16 cellular contexts compared by ENCODE assay signal in genomic region chr3:122085666-122086065, GRCh38. TPM values are rescaled to one million over a fixed set of nuclear protein-coding genes. Genes with fewer than 3 reads are reported as not detected.
A peak's percentile ranks its signal among the peaks of the same experiment; 100 is the strongest.
DNase-seq lines count a peak whose midpoint lies in the region; ATAC-seq and TF ChIP-seq lines count a peak whose summit lies in the region.
"Had no signal": no experiment of that assay in that cellular context is flagged by ENCODE, and none has a peak within 500 bp of the region (broad histone marks: within the 10 kb centered on the region; RNA-seq: fewer than 3 reads in every experiment).

No MANE protein-coding gene starts in this region.

- TF ChIP-seq POLR2A in NB4 (IDR thresholded peaks at IDR 0.05; ENCODE audit: extremely low read depth, insufficient read length): no peak

- no peak for TF ChIP-seq CTCF in AG10803 (conservative IDR thresholded peaks at IDR 0.05; ENCODE audit: low read length)
- TF ChIP-seq CTCF in NB4 (IDR thresholded peaks at IDR 0.05; ENCODE audit: low read depth, low read length): no peak

- H3K4me3 ChIP-seq in AG10803 (ENCODE audit: low read length) (no peak overlapping the region), NB4 (ENCODE audit: low read depth, low read length) (no peak overlapping the region)
- H3K4me3 ChIP-seq: gastrocnemius medialis, left ventricle myocardium inferior, SJSA1, smooth muscle cell had no signal

- ATAC-seq in GM21447 (IDR thresholded peaks at IDR 0.05; ENCODE audit: unreplicated experiment) (no peak), left lobe of liver (no peak)
- ATAC-seq: activated CD8-positive, alpha-beta T cell treated with anti-CD3 and anti-CD28 coated beads, Interleukin-2, amount 10 ng/mL, durations not matched to agents 7 days and 5 days; gastrocnemius medialis had no signal

- peak; percentile 17 for DNase-seq in AG10803 (ENCODE audit: low read depth)
- DNase-seq in EL: peak; percentile 20
- peak; percentile 84 for DNase-seq in NB4 (ENCODE audit: low read depth)
- peak; percentile 20 for DNase-seq in astrocyte of the hippocampus (ENCODE audit: low read depth, low spot score)
- DNase-seq in left lobe of liver (ENCODE audit: low spot score): no peak
- no peak for DNase-seq in LoVo (ENCODE audit: low spot score)
- no peak for DNase-seq in stimulated activated CD4-positive, alpha-beta T cell treated with anti-CD3 and anti-CD28 coated beads, Interleukin-2, amount 100 ng/mL, for 24 hours
- DNase-seq: activated CD8-positive, alpha-beta T cell treated with anti-CD3 and anti-CD28 coated beads, Interleukin-2, amount 10 ng/mL, durations not matched to agents 7 days and 5 days; gastrocnemius medialis; H9; left ventricle myocardium inferior; NCI-H1105 had no signal

RNA-seq across cellular contexts. Expression of gene CD86, which starts 30.5 kb away (rescaled TPM):
- total RNA-seq in left lobe of liver: 1.4 TPM
- total RNA-seq: endothelial cell of umbilical vein, H9, SJSA1, smooth muscle cell had no signal

Comparison
In these comparisons a context has a peak if more than half of its experiments do, and no peak if none do; other contexts are left out.
1. DNase-seq: peak in AG10803 (single experiment), EL (single experiment), NB4 (single experiment) and astrocyte of the hippocampus (single experiment); none in left lobe of liver (single experiment), LoVo (single experiment) and stimulated activated CD4-positive, alpha-beta T cell treated with anti-CD3 and anti-CD28 coated beads, Interleukin-2, amount 100 ng/mL, for 24 hours (0 of 2).